In the genomic region with DNA sequence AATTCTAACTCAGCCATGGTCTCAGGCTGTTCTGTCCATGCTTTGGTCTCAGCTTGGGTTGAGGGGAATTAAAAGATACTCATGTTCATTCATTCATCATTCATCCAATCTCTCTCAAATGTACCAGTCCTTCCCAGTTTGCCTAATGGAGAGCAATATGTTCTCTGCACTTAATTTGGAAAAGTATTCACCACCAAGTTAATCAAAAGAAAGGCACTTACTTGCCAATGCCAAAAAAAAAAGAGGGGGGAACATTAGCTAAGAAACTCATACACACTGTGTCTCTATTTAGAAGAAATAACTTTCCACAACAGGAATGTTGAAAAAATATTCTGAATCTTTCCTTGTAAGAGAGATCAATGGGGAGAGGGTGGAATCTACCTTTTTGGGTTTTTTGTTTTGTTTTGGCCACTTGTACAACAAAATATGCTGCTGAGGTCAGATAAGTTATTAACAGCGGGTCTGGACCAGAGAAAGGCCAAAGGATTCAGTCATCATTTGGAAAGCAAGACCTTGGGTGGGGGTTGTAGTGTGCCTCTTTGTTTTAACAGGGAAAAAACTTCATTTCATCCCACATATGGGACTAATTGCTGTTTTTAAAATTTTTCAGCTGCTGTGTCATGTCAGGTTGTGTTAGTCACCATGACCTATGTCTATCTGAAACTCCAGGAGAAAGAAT, we compare ENCODE assay signal across 12 cellular contexts.
DNase-seq lines count a peak whose midpoint lies in the region; ATAC-seq, FAIRE-seq and TF ChIP-seq lines count a peak whose summit lies in the region.
"Had no signal": no experiment of that assay in that cellular context is flagged by ENCODE, and none has a peak within 500 bp of the region (broad histone marks: within the 10 kb centered on the region; RNA-seq: fewer than 3 reads in every experiment).

No MANE protein-coding gene starts in this region.

- no peaks in the 10 kb centered on the region for H3K27me3 ChIP-seq in WERI-Rb-1 (ENCODE audit: insufficient read depth, low read depth, severe bottlenecking)
- H3K27me3 ChIP-seq: transverse colon had no signal

- FAIRE-seq in GM19239 (lab: Jason Lieb, UNC), result no peak

- H3K36me3 ChIP-seq in WERI-Rb-1, result no peaks in the 10 kb centered on the region

- H3K4me3 ChIP-seq in epithelial cell of proximal tubule (ENCODE audit: low read depth, low read length) (no peak overlapping the region), WERI-Rb-1 (ENCODE audit: low read depth, low read length) (no peak overlapping the region)
- H3K4me3 ChIP-seq: transverse colon had no signal

- TF ChIP-seq CTCF in epithelial cell of proximal tubule (conservative IDR thresholded peaks at IDR 0.05; ENCODE audit: low read depth, low read length) (no peak), WERI-Rb-1 (IDR thresholded peaks at IDR 0.05; ENCODE audit: low read depth, low read length) (no peak)

- no peak overlapping the region for H3K27ac ChIP-seq in WERI-Rb-1
- H3K27ac ChIP-seq: VCaP had no signal

- no peaks in the 10 kb centered on the region for H3K9me3 ChIP-seq in WERI-Rb-1 (ENCODE audit: severe bottlenecking)
- H3K9me3 ChIP-seq: transverse colon had no signal

- peak; percentile 66 for DNase-seq in AG08396 (ENCODE audit: low spot score)
- DNase-seq in RKO (ENCODE audit: low spot score), result peak; percentile 3
- DNase-seq in epithelial cell of proximal tubule (ENCODE audit: low read depth), result peak; percentile 27
- peak; percentile 91 for DNase-seq in non-pigmented ciliary epithelial cell (ENCODE audit: low read depth)
- no peak for DNase-seq in hippocampal formation (lab: John Stamatoyannopoulos, UW)
- no peak for DNase-seq in WERI-Rb-1
- DNase-seq in GM19239 (ENCODE audit: insufficient read length, low spot score), result no peak
- DNase-seq: activated gamma-delta T cell treated with Interleukin-2 at 50 U/mL for 16 hours; stimulated activated CD4-positive, alpha-beta T cell treated with anti-CD3 and anti-CD28 coated beads, Interleukin-4, amount 100 ng/mL, for 24 hours; transverse colon had no signal

- TF ChIP-seq POLR2A in GM18505 (IDR thresholded peaks at IDR 0.05; ENCODE audit: borderline replicate concordance, extremely low read depth, insufficient read depth, insufficient read length), result no peak

- no peak for ATAC-seq in GM18505 (IDR thresholded peaks at IDR 0.05; ENCODE audit: unreplicated experiment)

Comparison
In these comparisons a context has a peak if more than half of its experiments do, and no peak if none do; other contexts are left out.
1. DNase-seq: peak in AG08396 (single experiment), RKO (single experiment), epithelial cell of proximal tubule (single experiment) and non-pigmented ciliary epithelial cell (single experiment); none in hippocampal formation (0 of 2), WERI-Rb-1 (single experiment) and GM19239 (single experiment).